8 cellular contexts compared by ENCODE assay signal in the genomic region with DNA sequence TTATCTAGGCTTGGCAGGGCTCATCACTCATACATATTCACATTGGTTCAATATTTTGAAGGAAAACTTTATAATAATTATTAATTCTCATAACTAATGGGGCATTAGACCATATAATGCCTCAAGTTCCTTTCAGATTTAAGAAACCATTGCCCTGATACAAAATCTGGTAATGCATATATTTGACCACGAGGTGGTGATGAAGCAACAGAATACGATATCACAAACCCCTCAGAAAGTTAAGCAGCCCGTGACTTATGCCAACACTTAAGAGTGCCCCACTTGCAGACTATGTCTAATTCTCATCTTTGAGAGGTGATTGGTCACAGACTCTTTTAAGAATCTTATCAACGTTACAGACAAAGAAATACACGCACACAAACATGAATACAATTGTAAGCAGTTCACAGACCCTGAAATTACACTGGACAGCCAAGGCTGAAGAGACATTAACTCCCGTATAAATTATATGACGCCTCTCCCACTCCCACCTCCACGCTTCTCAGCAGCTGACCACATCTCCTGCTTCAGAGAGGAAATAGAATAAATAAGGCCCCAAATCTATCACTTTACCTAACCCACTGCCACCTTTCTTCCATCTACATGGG. TPM values are rescaled to one million over a fixed set of nuclear protein-coding genes. Genes with fewer than 3 reads are reported as not detected.
DNase-seq lines count a peak whose midpoint lies in the region; ATAC-seq lines count a peak whose summit lies in the region.

No MANE protein-coding gene starts in this region.

- DNase-seq in DMS153 (lab: John Stamatoyannopoulos, UW): peak; percentile 24
- DNase-seq in GM19238 (ENCODE audit: insufficient read length, low spot score): peak; percentile 5
- peak; percentile 16 for DNase-seq in NCI-H524 treated with DMSO at 0.1 percent for 48 hours (lab: John Stamatoyannopoulos, UW)
- DNase-seq in activated gamma-delta T cell treated with anti-CD3 and anti-CD28 coated beads, Interleukin-2, amount 50 U/mL, for 16 hours (ENCODE audit: low read depth): peak; percentile 13
- DNase-seq in glomerular endothelial cell (ENCODE audit: extremely low read depth, low read depth, low spot score): peak; percentile 81
- peak; percentile 43 for DNase-seq in putamen (ENCODE audit: low spot score)
- no peak for DNase-seq in OCI-M2 (lab: John Stamatoyannopoulos, UW; ENCODE audit: unreplicated experiment)

- peak; percentile 70 for ATAC-seq in HG03378 (IDR thresholded peaks at IDR 0.05; ENCODE audit: unreplicated experiment)

RNA-seq across cellular contexts. Expression of gene DNAH6, which starts 20.7 kb away (rescaled TPM):
- 0.05 TPM in 1 of 2 replicates, not detected in the other for total RNA-seq in glomerular endothelial cell

RNA-seq across cellular contexts. Expression of gene SUCLG1, which starts 36.6 kb away (rescaled TPM):
- total RNA-seq in glomerular endothelial cell: 56.3 and 85.4 TPM in 2 replicates
